13 cellular contexts compared by ENCODE assay signal in genomic region chr2:36449943-36450392, GRCh38.
DNase-seq lines count a peak whose midpoint lies in the region; ATAC-seq and TF ChIP-seq lines count a peak whose summit lies in the region.
"Had no signal": no experiment of that assay in that cellular context is flagged by ENCODE, and none has a peak within 500 bp of the region (broad histone marks: within the 10 kb centered on the region; RNA-seq: fewer than 3 reads in every experiment).

No MANE protein-coding gene starts in this region.

- H3K27ac ChIP-seq in PC-3 (ENCODE audit: low read length): peak overlapping the region; percentile 22; the same call in 1 of the 2 replicates
- peak overlapping the region; percentile 19 to 55 for H3K27ac ChIP-seq in liver (ENCODE audit: low read depth in 1 of 2, low read length in 2 of 2)
- H3K27ac ChIP-seq in tibial artery: peak overlapping the region; percentile 78 to 79
- H3K27ac ChIP-seq in OCI-LY7 (ENCODE audit: low read depth, low read length, poor library complexity, severe bottlenecking): no peak overlapping the region

- no peak for TF ChIP-seq RAD21 in liver (IDR thresholded peaks at IDR 0.05)

- CTCF ChIA-PET in PC-3 (lab: Charles Lee) (interaction anchor here (0.7 to 1.0 kb wide), 2 partner anchors 97 to 234 kb away, joined by 3 read pairs; no protein-coding TSS in a partner anchor), OCI-LY7 (lab: Charles Lee; ENCODE audit: unreplicated experiment) (no interaction called here)

- POLR2A ChIA-PET in PC-3 (lab: Charles Lee; ENCODE audit: unreplicated experiment) (no interaction called here), OCI-LY7 (lab: Charles Lee) (interaction anchor here (1.8 kb wide), 1 partner anchor 11 kb away, joined by 6 read pairs; no protein-coding TSS in a partner anchor)

- H3K9ac ChIP-seq in PC-3 (ENCODE audit: low read length) (no peak overlapping the region), liver (ENCODE audit: low read depth in 1 of 2, low read length in 2 of 2) (no peak overlapping the region)

- H3K4me2 ChIP-seq in PC-3 (ENCODE audit: low read length) (no peak overlapping the region), OCI-LY7 (ENCODE audit: low read length) (no peak overlapping the region)

- no peaks in the 10 kb centered on the region for H3K9me2 ChIP-seq in PC-3 (replicated peaks; ENCODE audit: low read length)
- H3K9me2 ChIP-seq in OCI-LY7 (ENCODE audit: insufficient read depth, low read length): no peaks in the 10 kb centered on the region

- H3K79me2 ChIP-seq in PC-3 (ENCODE audit: low read length): peaks cover 22% of the 10 kb centered on the region
- no peaks in the 10 kb centered on the region for H3K79me2 ChIP-seq in OCI-LY7 (ENCODE audit: insufficient read depth, low read depth, low read length)

- H2AFZ ChIP-seq in PC-3 (ENCODE audit: low read length): no peak overlapping the region
- H2AFZ ChIP-seq in OCI-LY7 (ENCODE audit: low read length): no peak overlapping the region

- TF ChIP-seq CTCF in PC-3 (conservative IDR thresholded peaks at IDR 0.05; ENCODE audit: low read depth, low read length) (no peak), choroid plexus epithelial cell (conservative IDR thresholded peaks at IDR 0.05; ENCODE audit: low read depth, low read length) (no peak), liver (IDR thresholded peaks at IDR 0.05; ENCODE audit: low read depth, low read length, missing input control) (no peak), tibial artery (IDR thresholded peaks at IDR 0.05) (no peak), OCI-LY7 (conservative IDR thresholded peaks at IDR 0.05; ENCODE audit: low read length) (no peak)

- H3K36me3 ChIP-seq in PC-3 (ENCODE audit: low read depth, low read length): peaks cover 24% of the 10 kb centered on the region; the same call in 1 of the 2 replicates
- no peaks in the 10 kb centered on the region for H3K36me3 ChIP-seq in liver (ENCODE audit: control insufficient read depth in 4 of 4, insufficient read depth in 3 of 4, low read depth in 1 of 4, low read length in 3 of 4)
- H3K36me3 ChIP-seq in tibial artery: peaks cover 0 to 13% (median 9%) of the 10 kb centered on the region in 3 donors
- peaks cover 16% of the 10 kb centered on the region; the same call in 1 of the 2 replicates for H3K36me3 ChIP-seq in OCI-LY7 (ENCODE audit: insufficient read depth, low read length)

- no peaks in the 10 kb centered on the region for H3K9me3 ChIP-seq in PC-3 (ENCODE audit: low read length)
- H3K9me3 ChIP-seq in liver (ENCODE audit: control insufficient read depth in 4 of 4, low read length in 3 of 4): no peaks in the 10 kb centered on the region
- H3K9me3 ChIP-seq in tibial artery: no peaks in the 10 kb centered on the region
- no peaks in the 10 kb centered on the region for H3K9me3 ChIP-seq in OCI-LY7 (ENCODE audit: low read length)
- H3K9me3 ChIP-seq: HAP-1, Peyer's patch had no signal

- BruUV-seq in PC-3 (replicated peaks; lab: Mats Ljungman, UMichigan) (no TSS peak), OCI-LY7 (replicated peaks; lab: Mats Ljungman, UMichigan) (no TSS peak)

- TF ChIP-seq POLR2A in GM18505 (IDR thresholded peaks at IDR 0.05; ENCODE audit: borderline replicate concordance, extremely low read depth, insufficient read depth, insufficient read length): no peak

- DNase-seq in PC-3 (no peak), choroid plexus epithelial cell (ENCODE audit: low read depth) (peak; percentile 59), tibial artery (no peak), OCI-LY7 (ENCODE audit: low spot score) (no peak), HCEC 1CT (no peak)
- DNase-seq: activated T-cell treated with anti-CD3 and anti-CD28 coated beads, Interleukin-2, amount 50 U/mL, for 24 hours; caudate nucleus; foreskin melanocyte; Peyer's patch had no signal

- WGBS in liver: 48% methylated on average over 6 of the region's 6 CpGs

- no peaks in the 10 kb centered on the region for H3K27me3 ChIP-seq in PC-3 (ENCODE audit: low read length)
- no peaks in the 10 kb centered on the region for H3K27me3 ChIP-seq in liver (ENCODE audit: control insufficient read depth in 4 of 4, insufficient read depth in 4 of 4, low read length in 3 of 4)
- no peaks in the 10 kb centered on the region for H3K27me3 ChIP-seq in tibial artery
- H3K27me3 ChIP-seq: Peyer's patch had no signal

- no peak for ATAC-seq in PC-3
- no peak for ATAC-seq in GM18505 (IDR thresholded peaks at IDR 0.05; ENCODE audit: unreplicated experiment)
- ATAC-seq: WTC11 had no signal

- intact Hi-C loops in PC-3 (cut with micrococcal nuclease) (no loop called here), tibial artery (cut with DNase I; ENCODE audit: low total_unique reads) (no loop called here), OCI-LY7 (cut with micrococcal nuclease; ENCODE audit: unreplicated experiment) (no loop called here)

- H3K4me1 ChIP-seq in PC-3 (ENCODE audit: insufficient read depth, low read length) (peaks cover 48% of the 10 kb centered on the region), liver (ENCODE audit: control insufficient read depth in 4 of 4, insufficient read depth in 4 of 4, low read length in 3 of 4) (no peaks in the 10 kb centered on the region), tibial artery (peaks cover 0 to 100% (median 68%) of the 10 kb centered on the region in 4 donors), OCI-LY7 (ENCODE audit: insufficient read depth, low read length, poor library complexity, severe bottlenecking) (no peaks in the 10 kb centered on the region)
- H3K4me1 ChIP-seq: HAP-1, Peyer's patch had no signal

- H3K4me3 ChIP-seq in PC-3 (ENCODE audit: low read length) (no peak overlapping the region), choroid plexus epithelial cell (ENCODE audit: low read depth, low read length) (no peak overlapping the region), liver (ENCODE audit: low read depth in 1 of 3, low read length in 3 of 3) (no peak overlapping the region), tibial artery (no peak overlapping the region), OCI-LY7 (ENCODE audit: low read depth, low read length, poor library complexity, severe bottlenecking) (no peak overlapping the region)
- H3K4me3 ChIP-seq: HAP-1, Peyer's patch had no signal

- H4K20me1 ChIP-seq in PC-3 (ENCODE audit: low read length) (no peaks in the 10 kb centered on the region), OCI-LY7 (ENCODE audit: insufficient read depth, low read length) (no peaks in the 10 kb centered on the region)

- no peaks in the 10 kb centered on the region for H3F3A ChIP-seq in PC-3 (ENCODE audit: low read length, unreplicated experiment)

TF ChIP-seq in liver, 16 proteins besides CTCF, POLR2A, EP300 and RAD21:
- no peak for TF ChIP-seq FOXA1 (IDR thresholded peaks at IDR 0.05)
- no peak for TF ChIP-seq EGR1 (IDR thresholded peaks at IDR 0.05; ENCODE audit: low read depth in 2 of 2)
- TF ChIP-seq SP1 (IDR thresholded peaks at IDR 0.05): no peak
- no peak for TF ChIP-seq GABPA (IDR thresholded peaks at IDR 0.05 in 1 of 2, conservative IDR thresholded peaks at IDR 0.05 in 1 of 2)
- TF ChIP-seq MAX (IDR thresholded peaks at IDR 0.05): no peak
